8 cellular contexts compared by ENCODE assay signal in genomic region chrX:40106677-40107290, GRCh38. TPM values are rescaled to one million over a fixed set of nuclear protein-coding genes. Genes with fewer than 3 reads are reported as not detected.
DNase-seq lines count a peak whose midpoint lies in the region; ATAC-seq and TF ChIP-seq lines count a peak whose summit lies in the region.

No MANE protein-coding gene starts in this region.

- H3K27me3 ChIP-seq in heart right ventricle (peaks cover 0 to 94% (median 0%) of the 10 kb centered on the region in 7 donors), adrenal gland (peaks cover 55% of the 10 kb centered on the region), lung (ENCODE audit: control insufficient read depth, insufficient read depth) (peaks cover 16% of the 10 kb centered on the region), uterus (peaks cover 3 to 19% of the 10 kb centered on the region in 2 donors)

- no peak for TF ChIP-seq POLR2A in adrenal gland (IDR thresholded peaks at IDR 0.05)
- TF ChIP-seq POLR2A in uterus (IDR thresholded peaks at IDR 0.05) = no peak

- DNase-seq in heart right ventricle (peak in 1 of 2 donors; percentile 19), left ventricle myocardium superior (no peak), adrenal gland (no peak), lung (ENCODE audit: low spot score) (no peak), uterus (no peak), NCI-H524 (lab: John Stamatoyannopoulos, UW) (no peak)

- H3K4me3 ChIP-seq in heart right ventricle = peak overlapping the region; percentile 28 to 63 (median 58)
- H3K4me3 ChIP-seq in adrenal gland = peak overlapping the region in 2 of 4 donors; percentile 34 to 57
- no peak overlapping the region for H3K4me3 ChIP-seq in lung
- peak overlapping the region; percentile 39 to 49 for H3K4me3 ChIP-seq in uterus

- peaks cover 0 to 6% (median 0%) of the 10 kb centered on the region in 11 donors for H3K9me3 ChIP-seq in heart right ventricle
- no peaks in the 10 kb centered on the region for H3K9me3 ChIP-seq in adrenal gland (replicated peaks in 1 of 3)
- peaks cover 0 to 13% of the 10 kb centered on the region in 2 donors for H3K9me3 ChIP-seq in lung (ENCODE audit: control insufficient read depth in 2 of 2, insufficient read depth in 1 of 2, low read length in 1 of 2)
- no peaks in the 10 kb centered on the region for H3K9me3 ChIP-seq in uterus

- ATAC-seq in heart right ventricle (no peak), left ventricle myocardium superior (no peak), lung (ENCODE audit: insufficient read depth, low FRiP score) (no peak), HG02678 (IDR thresholded peaks at IDR 0.05; ENCODE audit: unreplicated experiment) (no peak), GM21423 (IDR thresholded peaks at IDR 0.05; ENCODE audit: unreplicated experiment) (no peak)

- intact Hi-C loops in heart right ventricle (cut with DNase I) = loop anchor here in 9 of 10 donors (2.0 to 10.0 kb wide), 10 partner anchors 41 to 292 kb away; no protein-coding TSS in a partner anchor
- intact Hi-C loops in left ventricle myocardium superior (cut with micrococcal nuclease) = no loop called here
- intact Hi-C loops in adrenal gland (cut with DNase I) = loop anchor here in 1 of 2 donors (5.0 kb wide), 1 partner anchor 46 kb away; no protein-coding TSS in a partner anchor
- intact Hi-C loops in uterus (cut with DNase I; ENCODE audit: low total_unique reads) = loop anchor here (5.0 to 10.0 kb wide), 2 partner anchors 46 to 92 kb away; no protein-coding TSS in a partner anchor

- no peak for TF ChIP-seq CTCF in heart right ventricle (IDR thresholded peaks at IDR 0.05)
- TF ChIP-seq CTCF in adrenal gland (IDR thresholded peaks at IDR 0.05) = no peak
- no peak for TF ChIP-seq CTCF in lung (IDR thresholded peaks at IDR 0.05; ENCODE audit: control extremely low read depth, extremely low read depth)
- TF ChIP-seq CTCF in uterus (IDR thresholded peaks at IDR 0.05) = no peak

- H3K36me3 ChIP-seq in heart right ventricle (no peaks in the 10 kb centered on the region), adrenal gland (replicated peaks in 1 of 2) (no peaks in the 10 kb centered on the region), lung (ENCODE audit: control insufficient read depth in 2 of 2, insufficient read depth in 2 of 2, low read length in 2 of 2) (no peaks in the 10 kb centered on the region), uterus (no peaks in the 10 kb centered on the region)

- peak overlapping the region; percentile 85 to 95 (median 92) for H3K27ac ChIP-seq in heart right ventricle
- peak overlapping the region; percentile 53 to 97 (median 89) for H3K27ac ChIP-seq in adrenal gland
- H3K27ac ChIP-seq in lung (ENCODE audit: low read depth in 1 of 2, low read length in 1 of 2) = peak overlapping the region; percentile 27 to 84
- H3K27ac ChIP-seq in uterus = peak overlapping the region; percentile 60 to 97

- H3K4me1 ChIP-seq in heart right ventricle (peaks cover 2 to 44% (median 34%) of the 10 kb centered on the region in 9 donors), adrenal gland (replicated peaks in 1 of 2) (peaks cover 30 to 51% of the 10 kb centered on the region in 2 donors), lung (ENCODE audit: control insufficient read depth in 2 of 2, insufficient read depth in 2 of 2, low read length in 2 of 2) (peaks cover 0 to 14% of the 10 kb centered on the region in 2 donors), uterus (peaks cover 0 to 18% of the 10 kb centered on the region in 2 donors)

- 1 to 2% methylated on average over 33 to 35 of the region's 35 CpGs for WGBS in heart right ventricle, 2 donors
- WGBS in adrenal gland, 4 donors = 0 to 15% (median 3%) methylated on average over 11 to 35 of the region's 35 CpGs
- WGBS in lung, 2 donors = 4 to 8% methylated on average over 33 to 35 of the region's 35 CpGs

RNA-seq across cellular contexts. Expression of gene BCOR, which starts 9.0 kb away (rescaled TPM):
- total RNA-seq in heart right ventricle = 10 to 100 TPM; 12.4 to 27.2 (median 19.9) TPM
- polyA plus RNA-seq in heart right ventricle = 10 to 100 TPM in 1 of 2 donors, 1 to 10 TPM in 1; 9.1 to 10.5 TPM
- total RNA-seq in left ventricle myocardium superior = 16.4 TPM
- 10 to 100 TPM; 21.7 to 42.9 (median 30.6) TPM for total RNA-seq in adrenal gland
- polyA plus RNA-seq in adrenal gland = 10 to 100 TPM; 13.7 to 16.0 (median 14.0) TPM
- 10 to 100 TPM; 18.8 to 67.2 TPM for total RNA-seq in lung
- 10 to 100 TPM; 10.8 to 13.1 TPM for polyA plus RNA-seq in lung
- total RNA-seq in uterus = 10 to 100 TPM in 3 of 4 donors, 1 to 10 TPM in 1; 10.0 to 42.4 (median 26.4) TPM
